ENCODE assay signal across 8 cellular contexts in genomic region chr1:54229281-54229891, GRCh38. TPM values are rescaled to one million over a fixed set of nuclear protein-coding genes. Genes with fewer than 3 reads are reported as not detected.
DNase-seq lines count a peak whose midpoint lies in the region; ATAC-seq and TF ChIP-seq lines count a peak whose summit lies in the region.

No MANE protein-coding gene starts in this region.

- H3K9me3 ChIP-seq in vagina: no peaks in the 10 kb centered on the region

- peaks cover 27% of the 10 kb centered on the region for H3K4me1 ChIP-seq in vagina

- peak overlapping the region; percentile 30 for H3K27ac ChIP-seq in vagina

- H3K36me3 ChIP-seq in vagina: peaks cover 0 to 12% of the 10 kb centered on the region in 2 donors

- intact Hi-C loops in vagina (cut with DNase I): no loop called here

- no peak for ATAC-seq in HG03108 (IDR thresholded peaks at IDR 0.05; ENCODE audit: unreplicated experiment)
- ATAC-seq in stimulated activated memory B cell treated with anti-CD40 and anti-IgM and Interleukin-4, amounts not matched to agents 10 μg/mL and 1 μg/mL and 100 μg/mL, for 72 hours: no peak

- TF ChIP-seq CTCF in vagina (IDR thresholded peaks at IDR 0.05): no peak

- no peak overlapping the region for H3K4me3 ChIP-seq in vagina

- no peaks in the 10 kb centered on the region for H3K27me3 ChIP-seq in vagina

- no peak overlapping the region for H3K27ac Mint-ChIP-seq in stimulated activated memory B cell treated with anti-CD40 and anti-IgM and Interleukin-4, amounts not matched to agents 10 μg/mL and 1 μg/mL and 100 μg/mL, for 72 hours

- peak; percentile 20 to 45 (median 32) for DNase-seq in stimulated activated CD4-positive, alpha-beta T cell treated with anti-CD3 and anti-CD28 coated beads, Interleukin-12 subunit alpha, Interleukin-12 subunit beta, amount 100 ng/mL, for 48 hours (ENCODE audit: low read depth in 2 of 3, low spot score in 1 of 3)
- no peak for DNase-seq in stimulated activated CD4-positive, alpha-beta T cell treated with anti-CD3 and anti-CD28 coated beads, Interleukin-12 subunit alpha, Interleukin-12 subunit beta, amount 100 ng/mL, for 4 hours
- DNase-seq in activated T-cell treated with anti-CD3 and anti-CD28 coated beads, Interleukin-2, amount 50 U/mL, for 48 hours: peak; percentile 66 to 69
- DNase-seq in kidney tubule cell (ENCODE audit: low spot score) (peak; percentile 92), vagina (ENCODE audit: extremely low spot score in 2 of 2) (no peak), NCI-H1930 (lab: John Stamatoyannopoulos, UW) (no peak)

- no peaks in the 10 kb centered on the region for H3K9me3 Mint-ChIP-seq in stimulated activated memory B cell treated with anti-CD40 and anti-IgM and Interleukin-4, amounts not matched to agents 10 μg/mL and 1 μg/mL and 100 μg/mL, for 72 hours

- no peaks in the 10 kb centered on the region for H3K4me1 Mint-ChIP-seq in stimulated activated memory B cell treated with anti-CD40 and anti-IgM and Interleukin-4, amounts not matched to agents 10 μg/mL and 1 μg/mL and 100 μg/mL, for 72 hours

- no peak overlapping the region for H3K4me3 Mint-ChIP-seq in stimulated activated memory B cell treated with anti-CD40 and anti-IgM and Interleukin-4, amounts not matched to agents 10 μg/mL and 1 μg/mL and 100 μg/mL, for 72 hours

- no peaks in the 10 kb centered on the region for H3K27me3 Mint-ChIP-seq in stimulated activated memory B cell treated with anti-CD40 and anti-IgM and Interleukin-4, amounts not matched to agents 10 μg/mL and 1 μg/mL and 100 μg/mL, for 72 hours

- TF ChIP-seq POLR2A in vagina (IDR thresholded peaks at IDR 0.05): no peak

- H3K36me3 Mint-ChIP-seq in stimulated activated memory B cell treated with anti-CD40 and anti-IgM and Interleukin-4, amounts not matched to agents 10 μg/mL and 1 μg/mL and 100 μg/mL, for 72 hours: peaks cover 5% of the 10 kb centered on the region

RNA-seq across cellular contexts. Expression of gene MRPL37, which starts 29.4 kb away (rescaled TPM):
- total RNA-seq in vagina: 45.9 TPM

RNA-seq across cellular contexts. Expression of gene CYB5RL, which starts 29.6 kb away (rescaled TPM):
- total RNA-seq in vagina: 3.7 TPM

Comparison
In these comparisons a context has a peak if more than half of its experiments do, and no peak if none do; other contexts are left out.
1. DNase-seq: peak in stimulated activated CD4-positive, alpha-beta T cell treated with anti-CD3 and anti-CD28 coated beads, Interleukin-12 subunit alpha, Interleukin-12 subunit beta, amount 100 ng/mL, for 48 hours (3 of 3), activated T-cell treated with anti-CD3 and anti-CD28 coated beads, Interleukin-2, amount 50 U/mL, for 48 hours (2 of 2) and kidney tubule cell (single experiment); none in stimulated activated CD4-positive, alpha-beta T cell treated with anti-CD3 and anti-CD28 coated beads, Interleukin-12 subunit alpha, Interleukin-12 subunit beta, amount 100 ng/mL, for 4 hours (single experiment), vagina (0 of 2) and NCI-H1930 (0 of 2).